14 cellular contexts compared by ENCODE assay signal in the genomic region with DNA sequence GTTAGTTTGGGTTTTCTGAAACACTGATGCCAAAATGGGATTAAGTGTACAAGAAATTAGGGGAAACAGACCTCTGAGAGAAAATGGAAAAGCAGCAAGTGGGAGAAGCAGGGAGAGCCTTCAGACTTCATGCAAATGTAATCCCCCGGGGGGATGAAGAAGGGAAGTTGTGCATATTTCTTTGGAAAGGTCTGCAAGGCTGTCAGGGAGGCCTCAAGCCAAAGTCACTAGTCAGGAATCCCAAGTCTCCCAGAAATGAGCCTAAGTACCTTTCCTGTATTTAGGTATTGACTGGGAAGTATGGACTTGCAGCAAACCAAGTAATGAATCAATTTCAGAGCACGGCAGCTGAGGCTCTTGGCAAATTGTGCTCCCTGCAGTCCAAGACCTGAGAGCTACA. TPM values are rescaled to one million over a fixed set of nuclear protein-coding genes. Genes with fewer than 3 reads are reported as not detected.
DNase-seq lines count a peak whose midpoint lies in the region; ATAC-seq and TF ChIP-seq lines count a peak whose summit lies in the region.
"Had no signal": no experiment of that assay in that cellular context is flagged by ENCODE, and none has a peak within 500 bp of the region (broad histone marks: within the 10 kb centered on the region; RNA-seq: fewer than 3 reads in every experiment).

No MANE protein-coding gene starts in this region.

- DNase-seq in ELF-1 (ENCODE audit: low read depth, low spot score) (peak; percentile 69), WTC11 (ENCODE audit: low spot score) (no peak), iPS-NIHi7 (ENCODE audit: extremely low spot score) (peak; percentile 25), upper lobe of right lung (no peak), neuronal stem cell (ENCODE audit: low spot score) (no peak), mucosa of gallbladder (ENCODE audit: low spot score) (no peak)
- DNase-seq: ACHN; Calu3; CD4-positive, CD25-positive, alpha-beta regulatory T cell; DMS 273 treated with DMSO at 0.1 percent for 48 hours; KBM-7 had no signal

- H3K9ac ChIP-seq in neuronal stem cell (ENCODE audit: low read depth, low read length, poor library complexity): no peak overlapping the region
- H3K9ac ChIP-seq: BLaER1 treated with 17β-estradiol and CSF1 and Interleukin-3, amounts not matched to agents 10 nM and 100 nM had no signal

- H3K4me2 ChIP-seq in neuronal stem cell (ENCODE audit: insufficient read depth, low read length, poor library complexity, severe bottlenecking): no peak overlapping the region
- H3K4me2 ChIP-seq: BLaER1 treated with 17β-estradiol and CSF1 and Interleukin-3, amounts not matched to agents 10 nM and 100 nM had no signal

- no peak overlapping the region for H3K14ac ChIP-seq in neuronal stem cell (ENCODE audit: low read length)

- H3K4me1 Mint-ChIP-seq in WTC11: peaks cover 9% of the 10 kb centered on the region
- H3K4me1 Mint-ChIP-seq: CD4-positive, CD25-positive, alpha-beta regulatory T cell had no signal

- H3K9me3 ChIP-seq in upper lobe of right lung (peaks cover 5% of the 10 kb centered on the region), neuronal stem cell (replicated peaks in 1 of 2; ENCODE audit: control insufficient read depth in 2 of 2, insufficient read depth in 1 of 2, low read depth in 1 of 2, low read length in 2 of 2) (peaks cover 0 to 2% of the 10 kb centered on the region in 2 donors)

- H2AFZ ChIP-seq in neuronal stem cell (ENCODE audit: low read length): no peak overlapping the region

- H3K27ac ChIP-seq in upper lobe of right lung (no peak overlapping the region), neuronal stem cell (replicated peaks; ENCODE audit: low read length) (no peak overlapping the region)
- H3K27ac ChIP-seq: BLaER1 treated with 17β-estradiol and CSF1 and Interleukin-3, amounts not matched to agents 10 nM and 100 nM had no signal

- H3K4me3 Mint-ChIP-seq in WTC11: no peak overlapping the region
- H3K4me3 Mint-ChIP-seq: CD4-positive, CD25-positive, alpha-beta regulatory T cell had no signal

- H3K23ac ChIP-seq in neuronal stem cell (ENCODE audit: low read depth, low read length, poor library complexity): no peak overlapping the region

- no peak overlapping the region for H3K4ac ChIP-seq in neuronal stem cell (ENCODE audit: low read length)

- no peak overlapping the region for H3K18ac ChIP-seq in neuronal stem cell (ENCODE audit: low read length)

- POLR2A ChIA-PET in WTC11 (lab: Charles Lee): no interaction called here

- H2BK120ac ChIP-seq in neuronal stem cell (ENCODE audit: low read depth, low read length): no peak overlapping the region

- no CpG with 5 or more reads among the region's 2 CpGs for WGBS in neuronal stem cell (ENCODE audit: extremely low coverage in 2 of 2, insufficient read length in 2 of 2, insufficient replicate concordance in 1 of 2), 2 donors

- no peak overlapping the region for H3K27ac Mint-ChIP-seq in WTC11
- H3K27ac Mint-ChIP-seq: CD4-positive, CD25-positive, alpha-beta regulatory T cell had no signal

- peaks cover 11% of the 10 kb centered on the region for H3K9me3 Mint-ChIP-seq in WTC11

- no peak overlapping the region for H4K91ac ChIP-seq in neuronal stem cell (ENCODE audit: low read depth, low read length, poor library complexity)

- H2BK15ac ChIP-seq in neuronal stem cell (ENCODE audit: low read length): no peak overlapping the region

- no peaks in the 10 kb centered on the region for H3K27me3 Mint-ChIP-seq in WTC11 (ENCODE audit: low read depth)

- TF ChIP-seq CTCF in WTC11 (IDR thresholded peaks at IDR 0.05) (no peak), upper lobe of right lung (IDR thresholded peaks at IDR 0.05) (no peak)

- no peaks in the 10 kb centered on the region for H3K4me1 ChIP-seq in upper lobe of right lung
- no peaks in the 10 kb centered on the region for H3K4me1 ChIP-seq in neuronal stem cell (ENCODE audit: control insufficient read depth in 2 of 2, insufficient read depth in 1 of 2, low read depth in 1 of 2, low read length in 2 of 2)
- H3K4me1 ChIP-seq: BLaER1 treated with 17β-estradiol and CSF1 and Interleukin-3, amounts not matched to agents 10 nM and 100 nM had no signal

- H3K79me1 ChIP-seq in neuronal stem cell (ENCODE audit: low read depth, low read length): no peaks in the 10 kb centered on the region

- H3K4me3 ChIP-seq in upper lobe of right lung: no peak overlapping the region
- no peak overlapping the region for H3K4me3 ChIP-seq in neuronal stem cell (ENCODE audit: low read length in 2 of 2)
- H3K4me3 ChIP-seq: BLaER1 treated with 17β-estradiol and CSF1 and Interleukin-3, amounts not matched to agents 10 nM and 100 nM had no signal

- H3K27me3 ChIP-seq in upper lobe of right lung: no peaks in the 10 kb centered on the region
- H3K27me3 ChIP-seq in neuronal stem cell (ENCODE audit: control insufficient read depth in 3 of 3, insufficient read depth in 3 of 3, low read depth in 1 of 3, low read length in 3 of 3): no peaks in the 10 kb centered on the region
- H3K27me3 ChIP-seq: BLaER1 treated with 17β-estradiol and CSF1 and Interleukin-3, amounts not matched to agents 10 nM and 100 nM had no signal

- peak; percentile 73 for ATAC-seq in WTC11
- no peak for ATAC-seq in upper lobe of right lung
- no peak for ATAC-seq in GM21619 (IDR thresholded peaks at IDR 0.05; ENCODE audit: unreplicated experiment)

- H2AK5ac ChIP-seq in neuronal stem cell (ENCODE audit: low read depth, low read length): no peak overlapping the region

- no peak overlapping the region for H4K8ac ChIP-seq in neuronal stem cell (ENCODE audit: low read depth, low read length)

- no peaks in the 10 kb centered on the region for H3K36me3 ChIP-seq in upper lobe of right lung
- H3K36me3 ChIP-seq in neuronal stem cell (replicated peaks in 1 of 2; ENCODE audit: control insufficient read depth in 2 of 2, insufficient read depth in 2 of 2, low read length in 2 of 2): no peaks in the 10 kb centered on the region
- H3K36me3 ChIP-seq: BLaER1 treated with 17β-estradiol and CSF1 and Interleukin-3, amounts not matched to agents 10 nM and 100 nM had no signal

- intact Hi-C loops in upper lobe of right lung (cut with DNase I): no loop called here

- no peak overlapping the region for H2BK12ac ChIP-seq in neuronal stem cell (ENCODE audit: low read length)

- peaks cover 5% of the 10 kb centered on the region; the same call in 1 of the 2 replicates for H3K36me3 Mint-ChIP-seq in WTC11
- H3K36me3 Mint-ChIP-seq: CD4-positive, CD25-positive, alpha-beta regulatory T cell had no signal

- no peak overlapping the region for H2BK5ac ChIP-seq in neuronal stem cell (ENCODE audit: low read length)

- CTCF ChIA-PET in WTC11 (lab: Charles Lee): no interaction called here

TF ChIP-seq in WTC11, 78 proteins besides CTCF, POLR2A, EP300 and RAD21:
- TF ChIP-seq, protein P1, sequence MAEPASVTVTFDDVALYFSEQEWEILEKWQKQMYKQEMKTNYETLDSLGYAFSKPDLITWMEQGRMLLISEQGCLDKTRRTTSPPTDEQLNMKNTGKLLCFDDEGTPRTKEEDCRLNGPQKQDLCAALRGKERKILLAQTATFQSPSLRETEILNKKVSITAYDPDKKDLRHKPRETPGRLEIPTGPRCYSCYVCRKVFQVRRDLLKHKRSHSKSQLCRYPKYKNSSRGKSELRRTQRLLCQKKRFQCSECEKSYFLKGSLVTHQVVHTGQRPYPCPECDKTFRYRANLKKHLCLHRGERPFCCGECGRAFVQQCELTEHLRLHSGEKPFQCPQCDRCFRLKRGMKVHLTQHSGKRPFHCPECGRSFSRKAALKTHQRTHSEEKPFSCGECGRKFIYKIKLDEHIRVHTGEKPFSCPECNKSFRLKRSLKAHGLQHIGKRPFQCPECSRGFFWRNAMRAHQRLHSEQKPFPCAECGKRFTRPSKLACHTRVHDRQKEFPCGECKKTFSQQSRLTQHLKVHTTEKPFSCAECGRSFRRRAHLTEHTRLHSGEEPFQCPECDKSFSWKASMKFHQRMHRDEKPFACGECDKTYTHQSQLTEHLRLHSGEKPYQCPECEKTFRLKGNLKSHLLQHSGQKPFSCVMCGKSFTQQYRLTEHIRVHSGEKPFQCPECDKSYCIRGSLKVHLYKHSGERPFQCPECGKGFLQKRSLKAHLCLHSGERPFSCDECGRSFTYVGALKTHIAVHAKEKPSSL (CRISPR knock-in tag; conservative IDR thresholded peaks at IDR 0.05): no peak
- TF ChIP-seq, protein P2, sequence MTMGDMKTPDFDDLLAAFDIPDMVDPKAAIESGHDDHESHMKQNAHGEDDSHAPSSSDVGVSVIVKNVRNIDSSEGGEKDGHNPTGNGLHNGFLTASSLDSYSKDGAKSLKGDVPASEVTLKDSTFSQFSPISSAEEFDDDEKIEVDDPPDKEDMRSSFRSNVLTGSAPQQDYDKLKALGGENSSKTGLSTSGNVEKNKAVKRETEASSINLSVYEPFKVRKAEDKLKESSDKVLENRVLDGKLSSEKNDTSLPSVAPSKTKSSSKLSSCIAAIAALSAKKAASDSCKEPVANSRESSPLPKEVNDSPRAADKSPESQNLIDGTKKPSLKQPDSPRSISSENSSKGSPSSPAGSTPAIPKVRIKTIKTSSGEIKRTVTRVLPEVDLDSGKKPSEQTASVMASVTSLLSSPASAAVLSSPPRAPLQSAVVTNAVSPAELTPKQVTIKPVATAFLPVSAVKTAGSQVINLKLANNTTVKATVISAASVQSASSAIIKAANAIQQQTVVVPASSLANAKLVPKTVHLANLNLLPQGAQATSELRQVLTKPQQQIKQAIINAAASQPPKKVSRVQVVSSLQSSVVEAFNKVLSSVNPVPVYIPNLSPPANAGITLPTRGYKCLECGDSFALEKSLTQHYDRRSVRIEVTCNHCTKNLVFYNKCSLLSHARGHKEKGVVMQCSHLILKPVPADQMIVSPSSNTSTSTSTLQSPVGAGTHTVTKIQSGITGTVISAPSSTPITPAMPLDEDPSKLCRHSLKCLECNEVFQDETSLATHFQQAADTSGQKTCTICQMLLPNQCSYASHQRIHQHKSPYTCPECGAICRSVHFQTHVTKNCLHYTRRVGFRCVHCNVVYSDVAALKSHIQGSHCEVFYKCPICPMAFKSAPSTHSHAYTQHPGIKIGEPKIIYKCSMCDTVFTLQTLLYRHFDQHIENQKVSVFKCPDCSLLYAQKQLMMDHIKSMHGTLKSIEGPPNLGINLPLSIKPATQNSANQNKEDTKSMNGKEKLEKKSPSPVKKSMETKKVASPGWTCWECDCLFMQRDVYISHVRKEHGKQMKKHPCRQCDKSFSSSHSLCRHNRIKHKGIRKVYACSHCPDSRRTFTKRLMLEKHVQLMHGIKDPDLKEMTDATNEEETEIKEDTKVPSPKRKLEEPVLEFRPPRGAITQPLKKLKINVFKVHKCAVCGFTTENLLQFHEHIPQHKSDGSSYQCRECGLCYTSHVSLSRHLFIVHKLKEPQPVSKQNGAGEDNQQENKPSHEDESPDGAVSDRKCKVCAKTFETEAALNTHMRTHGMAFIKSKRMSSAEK (CRISPR knock-in tag; IDR thresholded peaks at IDR 0.05; ENCODE audit: borderline replicate concordance): no peak

RNA-seq across cellular contexts. Expression of a gene that starts 2.2 kb away (rescaled TPM):
- total RNA-seq in WTC11 (2021) (not detected in 3 replicates), upper lobe of right lung (not detected), mucosa of gallbladder (not detected)
- polyA plus RNA-seq in neuronal stem cell (2013, experiment 1 of 2): not detected
- not detected for polyA plus RNA-seq in neuronal stem cell (2013, experiment 2 of 2)
- total RNA-seq: A172; Calu3; CD4-positive, CD25-positive, alpha-beta regulatory T cell had no signal
- polyA plus RNA-seq: CD4-positive, CD25-positive, alpha-beta regulatory T cell had no signal

Comparison
In these comparisons a context has a peak if more than half of its experiments do, and no peak if none do; other contexts are left out.
1. DNase-seq: peak in ELF-1 (single experiment) and iPS-NIHi7 (single experiment); none in WTC11 (single experiment), upper lobe of right lung (single experiment), neuronal stem cell (single experiment) and mucosa of gallbladder (single experiment).